ENCODE assay signal across 8 cellular contexts in the genomic region with DNA sequence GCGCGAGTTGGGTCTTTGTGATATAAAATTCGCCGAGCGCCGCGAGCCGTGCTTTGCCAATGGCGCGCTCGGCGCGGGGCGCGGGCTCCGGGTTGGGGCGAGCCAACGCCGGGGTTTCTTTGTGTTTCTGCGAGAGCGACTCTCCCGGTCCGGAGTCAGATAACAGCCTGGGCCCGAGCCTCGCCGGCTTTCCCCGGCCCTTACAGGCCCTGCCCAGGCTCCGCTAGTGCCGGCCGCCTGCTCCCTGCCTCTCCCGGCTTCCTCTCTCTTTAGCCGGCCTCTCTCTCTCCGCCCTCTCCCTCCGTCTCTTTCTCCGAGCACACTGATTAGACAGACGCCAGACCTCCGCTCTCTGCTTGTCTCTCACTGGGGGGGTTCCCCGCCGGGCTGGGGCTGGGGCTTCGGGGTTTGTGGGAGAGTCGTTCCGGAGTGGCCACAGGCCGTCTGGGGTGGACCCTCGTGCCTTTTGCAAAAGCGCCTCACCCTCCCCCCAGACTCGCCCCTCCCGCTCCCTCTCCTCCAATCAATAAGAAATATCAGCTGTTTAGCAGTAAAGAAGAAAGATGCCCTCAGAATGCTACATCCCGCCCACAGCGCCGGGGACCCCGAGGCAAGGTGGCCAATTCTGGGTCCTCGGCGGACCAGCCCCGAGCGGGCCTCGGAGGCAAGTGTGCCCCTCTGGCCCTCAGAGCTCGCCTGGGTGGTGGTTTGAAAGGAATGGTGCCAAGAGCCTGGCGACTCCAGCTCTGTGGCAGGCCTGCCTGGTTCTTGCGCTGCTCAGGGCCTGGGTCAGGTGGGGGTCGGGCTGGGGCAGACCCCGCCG. TPM values are rescaled to one million over a fixed set of nuclear protein-coding genes. Genes with fewer than 3 reads are reported as not detected.
DNase-seq lines count a peak whose midpoint lies in the region; ATAC-seq and TF ChIP-seq lines count a peak whose summit lies in the region.

No MANE protein-coding gene starts in this region.

- no peaks in the 10 kb centered on the region for H3K9me3 ChIP-seq in gastrocnemius medialis

- peaks cover 91% of the 10 kb centered on the region for H3K27me3 Mint-ChIP-seq in activated naive CD8-positive, alpha-beta T cell treated with anti-CD3 and anti-CD28 coated beads for 36 hours

- peak overlapping the region; percentile 93 to 98 (median 95) for H3K27ac ChIP-seq in gastrocnemius medialis

- H3K4me1 Mint-ChIP-seq in activated naive CD8-positive, alpha-beta T cell treated with anti-CD3 and anti-CD28 coated beads for 36 hours = peaks cover 6% of the 10 kb centered on the region

- intact Hi-C loops in left ventricle myocardium superior (cut with micrococcal nuclease) = no loop called here
- intact Hi-C loops in gastrocnemius medialis (cut with DNase I; ENCODE audit: low total_unique reads) = loop anchor here (5.0 to 10.0 kb wide), 3 partner anchors 149 to 1631 kb away; partner anchors contain the start of gene ARRDC4

- H3K36me3 ChIP-seq in gastrocnemius medialis = peaks cover 0 to 6% of the 10 kb centered on the region in 2 donors

- DNase-seq in ACHN (peak; percentile 8), HCEC 1CT (peak; percentile 23), left ventricle myocardium superior (peak; percentile 59), gastrocnemius medialis (peak in 1 of 2 donors; percentile 44), DMS114 treated with DMSO at 0.1 percent for 48 hours (lab: John Stamatoyannopoulos, UW; ENCODE audit: unreplicated experiment) (no peak)
- DNase-seq in activated naive CD8-positive, alpha-beta T cell treated with anti-CD3 and anti-CD28 coated beads for 36 hours = no peak

- peaks cover 13 to 32% of the 10 kb centered on the region in 2 donors for H3K4me1 ChIP-seq in gastrocnemius medialis

- peak overlapping the region; percentile 81 to 94 (median 84) for H3K4me3 ChIP-seq in gastrocnemius medialis

- TF ChIP-seq CTCF in gastrocnemius medialis (IDR thresholded peaks at IDR 0.05 in 4 of 5, conservative IDR thresholded peaks at IDR 0.05 in 1 of 5) = no peak

- no peak for TF ChIP-seq POLR2A in gastrocnemius medialis (IDR thresholded peaks at IDR 0.05)

- H3K27ac Mint-ChIP-seq in activated naive CD8-positive, alpha-beta T cell treated with anti-CD3 and anti-CD28 coated beads for 36 hours = no peak overlapping the region

- H3K4me3 Mint-ChIP-seq in activated naive CD8-positive, alpha-beta T cell treated with anti-CD3 and anti-CD28 coated beads for 36 hours = peak overlapping the region; percentile 57

- ATAC-seq in left ventricle myocardium superior = peak; percentile 3
- peak in 1 of 2 donors; percentile 3 for ATAC-seq in gastrocnemius medialis
- ATAC-seq in GM19351 (IDR thresholded peaks at IDR 0.05; ENCODE audit: unreplicated experiment) = no peak
- no peak for ATAC-seq in HG02763 (IDR thresholded peaks at IDR 0.05; ENCODE audit: unreplicated experiment)

- H3K27me3 ChIP-seq in gastrocnemius medialis = no peaks in the 10 kb centered on the region

- H3K36me3 Mint-ChIP-seq in activated naive CD8-positive, alpha-beta T cell treated with anti-CD3 and anti-CD28 coated beads for 36 hours = peaks cover 2% of the 10 kb centered on the region

- H3K9me3 Mint-ChIP-seq in activated naive CD8-positive, alpha-beta T cell treated with anti-CD3 and anti-CD28 coated beads for 36 hours = peaks cover 8% of the 10 kb centered on the region

- in situ Hi-C loops in ACHN (cut with HindIII; ENCODE audit: low pct_ligation_motif_present, low pct_unique_long_range_greater_than_20kb, low sequenced_read_pairs) = no loop called here
- in situ Hi-C loops in gastrocnemius medialis (cut with MboI; ENCODE audit: low sequenced_read_pairs in 4 of 4) = loop anchor here in 2 of 4 donors (25.0 kb wide), 2 partner anchors 1071 to 1629 kb away; partner anchors contain the start of gene ARRDC4 (in 1 of the 2)

RNA-seq across cellular contexts. Expression of gene NR2F2, which starts 2.9 kb away (rescaled TPM):
- not detected for total RNA-seq in activated naive CD8-positive, alpha-beta T cell treated with anti-CD3 and anti-CD28 coated beads for 36 hours
- total RNA-seq in left ventricle myocardium superior (18.0 TPM), gastrocnemius medialis (10 to 100 TPM in 1 of 4 donors, 1 to 10 TPM in 3; 4.3 to 14.6 (median 9.3) TPM)

Comparison
In these comparisons a context has a peak if more than half of its experiments do, and no peak if none do; other contexts are left out.
1. DNase-seq: peak in ACHN (single experiment), HCEC 1CT (single experiment) and left ventricle myocardium superior (single experiment); none in activated naive CD8-positive, alpha-beta T cell treated with anti-CD3 and anti-CD28 coated beads for 36 hours (single experiment) and DMS114 treated with DMSO at 0.1 percent for 48 hours (single experiment).
2. RNA of gene NR2F2, which starts 2.9 kb away (total RNA-seq): 18.0 TPM in left ventricle myocardium superior (single experiment) and 4.3 to 14.6 TPM in gastrocnemius medialis; not detected in activated naive CD8-positive, alpha-beta T cell treated with anti-CD3 and anti-CD28 coated beads for 36 hours; every median in the first group is over 4 times any median in the second.